ENCODE assay signal across 1 cellular context in the genomic region with DNA sequence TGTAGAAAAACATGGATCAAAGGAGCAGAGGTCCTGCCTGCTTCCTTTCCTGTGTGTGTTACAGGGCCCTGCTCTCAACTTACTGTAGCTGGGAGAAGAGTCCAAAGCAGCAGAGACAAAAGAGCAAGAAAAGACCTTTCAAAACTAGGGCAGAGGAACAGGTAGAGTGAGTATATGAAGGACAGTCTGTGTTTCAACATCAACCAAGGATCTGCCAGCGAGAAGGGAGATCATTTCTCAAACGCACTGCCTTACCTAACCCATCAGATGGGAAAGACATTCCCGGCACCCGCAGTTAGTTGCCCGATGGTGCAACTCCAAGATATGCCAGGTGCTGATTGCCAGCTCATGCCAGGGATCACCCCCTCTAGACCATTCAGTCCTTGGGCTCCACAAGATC.
TF ChIP-seq lines count a peak whose summit lies in the region.

No MANE protein-coding gene starts in this region.

TF ChIP-seq in GM12878, 131 proteins besides CTCF, POLR2A, EP300 and RAD21:
- 0 out of 2 replicates have a peak, but pooled peaks have one; percentile 17 for TF ChIP-seq RFX5 (IDR thresholded peaks at IDR 0.05; ENCODE audit: low read depth, low read length)
- TF ChIP-seq, protein P1, sequence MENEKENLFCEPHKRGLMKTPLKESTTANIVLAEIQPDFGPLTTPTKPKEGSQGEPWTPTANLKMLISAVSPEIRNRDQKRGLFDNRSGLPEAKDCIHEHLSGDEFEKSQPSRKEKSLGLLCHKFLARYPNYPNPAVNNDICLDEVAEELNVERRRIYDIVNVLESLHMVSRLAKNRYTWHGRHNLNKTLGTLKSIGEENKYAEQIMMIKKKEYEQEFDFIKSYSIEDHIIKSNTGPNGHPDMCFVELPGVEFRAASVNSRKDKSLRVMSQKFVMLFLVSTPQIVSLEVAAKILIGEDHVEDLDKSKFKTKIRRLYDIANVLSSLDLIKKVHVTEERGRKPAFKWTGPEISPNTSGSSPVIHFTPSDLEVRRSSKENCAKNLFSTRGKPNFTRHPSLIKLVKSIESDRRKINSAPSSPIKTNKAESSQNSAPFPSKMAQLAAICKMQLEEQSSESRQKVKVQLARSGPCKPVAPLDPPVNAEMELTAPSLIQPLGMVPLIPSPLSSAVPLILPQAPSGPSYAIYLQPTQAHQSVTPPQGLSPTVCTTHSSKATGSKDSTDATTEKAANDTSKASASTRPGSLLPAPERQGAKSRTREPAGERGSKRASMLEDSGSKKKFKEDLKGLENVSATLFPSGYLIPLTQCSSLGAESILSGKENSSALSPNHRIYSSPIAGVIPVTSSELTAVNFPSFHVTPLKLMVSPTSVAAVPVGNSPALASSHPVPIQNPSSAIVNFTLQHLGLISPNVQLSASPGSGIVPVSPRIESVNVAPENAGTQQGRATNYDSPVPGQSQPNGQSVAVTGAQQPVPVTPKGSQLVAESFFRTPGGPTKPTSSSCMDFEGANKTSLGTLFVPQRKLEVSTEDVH (IDR thresholded peaks at IDR 0.05; ENCODE audit: low read depth, partially characterized antibody) = no peak
